ENCODE assay signal across 25 cellular contexts in the genomic region with DNA sequence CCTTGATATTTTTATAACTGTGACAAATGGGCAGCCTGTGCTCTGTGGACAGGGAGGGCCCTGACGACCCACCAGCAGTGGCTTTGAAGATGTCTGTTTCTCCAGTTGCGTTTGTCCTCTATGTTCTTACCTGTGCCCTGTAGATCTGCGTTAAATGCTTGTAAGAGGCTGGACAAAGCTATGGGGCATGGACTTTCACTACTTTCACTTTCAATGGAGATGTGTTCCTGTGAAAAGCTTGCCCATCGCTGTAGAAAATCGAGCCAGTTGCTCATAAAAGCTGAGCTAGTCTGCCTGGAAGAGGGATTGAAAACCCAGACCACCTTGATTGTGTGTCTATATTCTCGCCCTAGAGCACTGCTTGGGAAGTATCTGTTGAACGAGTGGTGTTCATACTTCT.
DNase-seq lines count a peak whose midpoint lies in the region; ATAC-seq and TF ChIP-seq lines count a peak whose summit lies in the region.
"Had no signal": no experiment of that assay in that cellular context is flagged by ENCODE, and none has a peak within 500 bp of the region (broad histone marks: within the 10 kb centered on the region; RNA-seq: fewer than 3 reads in every experiment).

No MANE protein-coding gene starts in this region.

- TF ChIP-seq EP300 in SK-N-SH (IDR thresholded peaks at IDR 0.05; ENCODE audit: borderline replicate concordance in 1 of 2, low read depth in 1 of 2, low read length in 1 of 2) = no peak

- WGBS in SK-N-SH (ENCODE audit: low lambda C conversion rate) = 65% methylated on average over 7 of the region's 7 CpGs

- H3K27me3 ChIP-seq in SK-N-SH (ENCODE audit: insufficient read depth) (no peaks in the 10 kb centered on the region; the same call in 1 of the 2 replicates), Panc1 (ENCODE audit: control insufficient read depth, insufficient read depth, low read length) (no peaks in the 10 kb centered on the region), skeletal muscle satellite cell (ENCODE audit: control insufficient read depth, insufficient read depth, low read length) (peaks cover 8% of the 10 kb centered on the region)
- H3K27me3 ChIP-seq: hepatocyte, tibial nerve had no signal

- no peak overlapping the region for H2AFZ ChIP-seq in SK-N-SH (ENCODE audit: low read depth)
- H2AFZ ChIP-seq: hepatocyte had no signal

- H4K20me1 ChIP-seq in SK-N-SH (ENCODE audit: insufficient read depth) = no peaks in the 10 kb centered on the region

- H3K27ac Mint-ChIP-seq in activated naive CD4-positive, alpha-beta T cell treated with anti-CD3 and anti-CD28 coated beads, Interleukin-2, amount 50 U/mL, for 72 hours = no peak overlapping the region
- H3K27ac Mint-ChIP-seq: activated CD4-positive, alpha-beta T cell treated with anti-CD3 and anti-CD28 coated beads, Interleukin-2, amount 10 ng/mL, durations not matched to agents 24 days and 14 days; effector memory CD8-positive, alpha-beta T cell; mesothelial cell of epicardium; natural killer cell had no signal

- no peaks in the 10 kb centered on the region for H3K36me3 Mint-ChIP-seq in activated naive CD4-positive, alpha-beta T cell treated with anti-CD3 and anti-CD28 coated beads, Interleukin-2, amount 50 U/mL, for 72 hours
- H3K36me3 Mint-ChIP-seq: mesothelial cell of epicardium, natural killer cell had no signal

- H3K9ac ChIP-seq in SK-N-SH = no peak overlapping the region
- H3K9ac ChIP-seq in skeletal muscle satellite cell (ENCODE audit: low read depth, low read length) = no peak overlapping the region

- TF ChIP-seq CTCF in SK-N-SH (IDR thresholded peaks at IDR 0.05) (no peak), Panc1 (IDR thresholded peaks at IDR 0.05) (no peak), fibroblast of villous mesenchyme (IDR thresholded peaks at IDR 0.05; ENCODE audit: insufficient read depth, low read depth, low read length) (no peak)

- H3K36me3 ChIP-seq in SK-N-SH (replicated peaks in 1 of 2; ENCODE audit: control insufficient read depth in 1 of 2, insufficient read depth in 2 of 2, low read length in 1 of 2) = no peaks in the 10 kb centered on the region
- H3K36me3 ChIP-seq in Panc1 (ENCODE audit: control insufficient read depth, insufficient read depth, low read length) = no peaks in the 10 kb centered on the region
- H3K36me3 ChIP-seq in skeletal muscle satellite cell (ENCODE audit: insufficient read depth, low read length) = no peaks in the 10 kb centered on the region
- H3K36me3 ChIP-seq: spleen, tibial nerve, WERI-Rb-1 had no signal

- H3K4me1 ChIP-seq in SK-N-SH (ENCODE audit: control insufficient read depth in 1 of 2, insufficient read depth in 2 of 2, low read depth in 1 of 2, low read length in 1 of 2) (peaks cover 0 to 5% of the 10 kb centered on the region in 2 experiments; a peak in 1 of 4 replicates), Panc1 (ENCODE audit: control insufficient read depth, insufficient read depth, low read length) (no peaks in the 10 kb centered on the region), skeletal muscle satellite cell (ENCODE audit: control insufficient read depth, insufficient read depth, low read length) (peaks cover 5% of the 10 kb centered on the region)
- H3K4me1 ChIP-seq: spleen, tibial nerve had no signal

- H3K9me3 Mint-ChIP-seq in activated naive CD4-positive, alpha-beta T cell treated with anti-CD3 and anti-CD28 coated beads, Interleukin-2, amount 50 U/mL, for 72 hours = no peaks in the 10 kb centered on the region
- H3K9me3 Mint-ChIP-seq: activated CD4-positive, alpha-beta T cell treated with anti-CD3 and anti-CD28 coated beads, Interleukin-2, amount 10 ng/mL, durations not matched to agents 24 days and 14 days; effector memory CD8-positive, alpha-beta T cell; mesothelial cell of epicardium; natural killer cell had no signal

- H3K27ac ChIP-seq in SK-N-SH (ENCODE audit: low read depth in 2 of 2, low read length in 1 of 2) = no peak overlapping the region
- H3K27ac ChIP-seq in Panc1 (ENCODE audit: low read length) = no peak overlapping the region
- H3K27ac ChIP-seq: hepatocyte, spleen, tibial nerve, WERI-Rb-1 had no signal

- POLR2A ChIA-PET in SK-N-SH (lab: Yijun Ruan, JAX) = no interaction called here
- POLR2A ChIA-PET in Panc1 (lab: Charles Lee) = no interaction called here

- no peak for DNase-seq in SK-N-SH
- no peak for DNase-seq in Panc1 (ENCODE audit: low read depth, low spot score)
- DNase-seq in fibroblast of villous mesenchyme (ENCODE audit: low read depth) = no peak
- no peak for DNase-seq in activated gamma-delta T cell treated with Interleukin-2 at 50 U/mL for 16 hours
- no peak for DNase-seq in activated naive CD4-positive, alpha-beta T cell treated with anti-CD3 and anti-CD28 coated beads, Interleukin-2, amount 50 U/mL, for 72 hours (ENCODE audit: low spot score in 2 of 2)
- DNase-seq: activated CD4-positive, alpha-beta T cell treated with anti-CD3 and anti-CD28 coated beads, Interleukin-2, amount 10 ng/mL, durations not matched to agents 24 days and 14 days; activated effector memory CD4-positive, alpha-beta T cell treated with anti-CD3 and anti-CD28 coated beads, Interleukin-2, amount 50 U/mL, for 16 hours; activated T-cell treated with anti-CD3 and anti-CD28 coated beads, Interleukin-2, amount 50 U/mL, for 1 hour; caudate nucleus; cortex of kidney; effector memory CD8-positive, alpha-beta T cell; GF-D8; HCEC 1CT; natural killer cell; NCI-H1092 treated with DMSO at 0.1 percent for 48 hours; NCI-H187 treated with DMSO at 0.1 percent for 48 hours; spleen; T-helper 9 cell; WERI-Rb-1 had no signal

- intact Hi-C loops in Panc1 (cut with micrococcal nuclease; ENCODE audit: unreplicated experiment) = no loop called here

- ATAC-seq in SK-N-SH treated with all-trans-retinoic acid at 6 μM for 48 hours (no peak), Panc1 (no peak; the same call in 1 of the 2 replicates), HG03571 (IDR thresholded peaks at IDR 0.05; ENCODE audit: unreplicated experiment) (no peak)
- ATAC-seq in activated naive CD4-positive, alpha-beta T cell treated with anti-CD3 and anti-CD28 coated beads, Interleukin-2, amount 50 U/mL, for 72 hours = no peak
- ATAC-seq: effector memory CD8-positive, alpha-beta T cell; natural killer cell had no signal

- no peaks in the 10 kb centered on the region for H3K79me2 ChIP-seq in SK-N-SH (ENCODE audit: insufficient read depth)
- H3K79me2 ChIP-seq: hepatocyte had no signal

- H3K4me2 ChIP-seq in SK-N-SH (0 out of 2 replicates have a peak overlapping the region, but pooled peaks have one; percentile 34), skeletal muscle satellite cell (ENCODE audit: low read length) (peak overlapping the region; percentile 75)
- H3K4me2 ChIP-seq: hepatocyte had no signal

- no peaks in the 10 kb centered on the region for H3K9me2 ChIP-seq in SK-N-SH

- H3K9me3 ChIP-seq in SK-N-SH (no peaks in the 10 kb centered on the region), Panc1 (ENCODE audit: control insufficient read depth, insufficient read depth, low read depth, low read length) (no peaks in the 10 kb centered on the region), skeletal muscle satellite cell (replicated peaks; ENCODE audit: low read length) (no peaks in the 10 kb centered on the region)
- H3K9me3 ChIP-seq: spleen, tibial nerve had no signal

- no peaks in the 10 kb centered on the region for H3F3A ChIP-seq in SK-N-SH (replicated peaks; ENCODE audit: insufficient read depth)

- BruUV-seq in Panc1 (replicated peaks; lab: Mats Ljungman, UMichigan) = no TSS peak

- in situ Hi-C loops in Panc1 (cut with HindIII; ENCODE audit: low pct_unique_long_range_greater_than_20kb, low sequenced_read_pairs) = no loop called here

- H3K4me3 ChIP-seq in SK-N-SH (ENCODE audit: low read depth in 2 of 2, low read length in 1 of 2) (peak overlapping the region in 1 of 2 experiments; percentile 39; a peak in 2 of 4 replicates), Panc1 (ENCODE audit: low read depth in 2 of 2, low read length in 2 of 2) (peak overlapping the region; percentile 31 to 47), fibroblast of villous mesenchyme (ENCODE audit: low read depth, low read length) (peak overlapping the region; percentile 34), skeletal muscle satellite cell (ENCODE audit: low read length) (peak overlapping the region; percentile 51)
- H3K4me3 ChIP-seq: hepatocyte, spleen, tibial nerve had no signal

- CTCF ChIA-PET in SK-N-SH (lab: Yijun Ruan, JAX) (interaction anchor here (0.6 to 5.7 kb wide), 15 partner anchors 9 to 938 kb away, joined by 3 to 82 read pairs (median 3); a partner anchor contains a TSS), Panc1 (lab: Charles Lee) (interaction anchor here (0.6 kb wide), 1 partner anchor 869 kb away, joined by 4 read pairs; no protein-coding TSS in a partner anchor)

- no peak for TF ChIP-seq RAD21 in SK-N-SH (IDR thresholded peaks at IDR 0.05; ENCODE audit: low read length)

TF ChIP-seq in SK-N-SH, 30 proteins besides CTCF, POLR2A, EP300 and RAD21 (continues in another document):
- TF ChIP-seq TCF12 (IDR thresholded peaks at IDR 0.05) = no peak
- TF ChIP-seq RXRA (IDR thresholded peaks at IDR 0.05; ENCODE audit: borderline replicate concordance, low read depth) = no peak
- TF ChIP-seq EZH2phosphoT487 (IDR thresholded peaks at IDR 0.05; ENCODE audit: borderline replicate concordance, low read depth) = no peak
- no peak for TF ChIP-seq FOXJ3 (CRISPR knock-in tag; IDR thresholded peaks at IDR 0.05)
- no peak for TF ChIP-seq CHD2 (IDR thresholded peaks at IDR 0.05; ENCODE audit: low read length, partially characterized antibody)

TF ChIP-seq in SK-N-SH treated with all-trans-retinoic acid at 6 μM for 48 hours, 23 proteins besides CTCF, POLR2A, EP300 and RAD21:
- TF ChIP-seq TCF4 (CRISPR knock-in tag; IDR thresholded peaks at IDR 0.05; ENCODE audit: borderline replicate concordance) = no peak
- TF ChIP-seq TOX (CRISPR knock-in tag; IDR thresholded peaks at IDR 0.05; ENCODE audit: borderline replicate concordance) = no peak
- TF ChIP-seq OSR1 (CRISPR knock-in tag; IDR thresholded peaks at IDR 0.05) = no peak
